ENCODE assay signal across 10 cellular contexts in genomic region chr4:164876680-164877324, GRCh38. TPM values are rescaled to one million over a fixed set of nuclear protein-coding genes. Genes with fewer than 3 reads are reported as not detected.
A peak's percentile ranks its signal among the peaks of the same experiment; 100 is the strongest.
DNase-seq lines count a peak whose midpoint lies in the region; ATAC-seq and TF ChIP-seq lines count a peak whose summit lies in the region.
"Had no signal": no experiment of that assay in that cellular context is flagged by ENCODE, and none has a peak within 500 bp of the region (broad histone marks: within the 10 kb centered on the region; RNA-seq: fewer than 3 reads in every experiment).

TSS of gene APELA (plus strand) at chr4:164877178. CDS start at chr4:164877332, 154 bp downstream.

- no peak within 1 kb of the TSS for H3K9ac ChIP-seq in BLaER1 treated with 17β-estradiol and CSF1 and Interleukin-3, amounts not matched to agents 10 nM and 100 nM

- peaks cover 20% of the 10 kb centered on the region for H3K27me3 Mint-ChIP-seq in activated naive CD8-positive, alpha-beta T cell treated with anti-CD3 and anti-CD28 coated beads for 36 hours

- peaks cover 15 to 19% (median 17%) of the 10 kb centered on the region in 10 experiments for H3K4me1 ChIP-seq in BLaER1 treated with 17β-estradiol and CSF1 and Interleukin-3, amounts not matched to agents 10 nM and 100 nM
- H3K4me1 ChIP-seq in ectodermal cell (ENCODE audit: control insufficient read depth, insufficient read depth, low read length) = peaks cover 13% of the 10 kb centered on the region

- no peaks in the 10 kb centered on the region for H3K27me3 ChIP-seq in BLaER1 treated with 17β-estradiol and CSF1 and Interleukin-3, amounts not matched to agents 10 nM and 100 nM
- H3K27me3 ChIP-seq in ectodermal cell (ENCODE audit: control insufficient read depth, insufficient read depth, low read length, poor library complexity, severe bottlenecking) = no peaks in the 10 kb centered on the region

- H3K4me1 Mint-ChIP-seq in activated naive CD8-positive, alpha-beta T cell treated with anti-CD3 and anti-CD28 coated beads for 36 hours = peaks cover 4% of the 10 kb centered on the region

- no peaks in the 10 kb centered on the region for H3K36me3 ChIP-seq in BLaER1 treated with 17β-estradiol and CSF1 and Interleukin-3, amounts not matched to agents 10 nM and 100 nM
- H3K36me3 ChIP-seq in ectodermal cell (ENCODE audit: control insufficient read depth, insufficient read depth, low read length) = no peaks in the 10 kb centered on the region

- H3K4me3 ChIP-seq in BLaER1 treated with 17β-estradiol and CSF1 and Interleukin-3, amounts not matched to agents 10 nM and 100 nM = no peak within 1 kb of the TSS
- H3K4me3 ChIP-seq in ectodermal cell (ENCODE audit: insufficient read depth, low read depth, low read length) = peak within 1 kb of the TSS; percentile 34

- no peaks in the 10 kb centered on the region for H4K20me1 ChIP-seq in BLaER1 treated with 17β-estradiol and CSF1 and Interleukin-3, amounts not matched to agents 10 nM and 100 nM

- H3K27ac ChIP-seq in BLaER1 treated with 17β-estradiol and CSF1 and Interleukin-3, amounts not matched to agents 10 nM and 100 nM = peak within 1 kb of the TSS in 5 of 11 experiments; percentile 1 to 44 (median 33); a peak in 5 of 22 replicates
- H3K27ac ChIP-seq in ectodermal cell (ENCODE audit: insufficient read depth, low read depth, low read length, poor library complexity, severe bottlenecking) = peak within 1 kb of the TSS; percentile 19

- DNase-seq in activated naive CD8-positive, alpha-beta T cell treated with anti-CD3 and anti-CD28 coated beads for 36 hours = no peak
- DNase-seq in pons (ENCODE audit: low spot score) (no peak), erythroblast (lab: John Stamatoyannopoulos, UW) (no peak), mesenteric fat pad (ENCODE audit: low spot score) (no peak)
- DNase-seq: C1 segment of cervical spinal cord, nucleus accumbens had no signal

- ATAC-seq in GM19463 (IDR thresholded peaks at IDR 0.05; ENCODE audit: unreplicated experiment) (peak; percentile 99), HG03135 (IDR thresholded peaks at IDR 0.05; ENCODE audit: unreplicated experiment) (peak; percentile 100)

- H3K4me2 ChIP-seq in BLaER1 treated with 17β-estradiol and CSF1 and Interleukin-3, amounts not matched to agents 10 nM and 100 nM = peak within 1 kb of the TSS; percentile 37 to 73 (median 62)

- H3K4me3 Mint-ChIP-seq in activated naive CD8-positive, alpha-beta T cell treated with anti-CD3 and anti-CD28 coated beads for 36 hours = no peak within 1 kb of the TSS

- TF ChIP-seq POLR2A in erythroblast (IDR thresholded peaks at IDR 0.05; ENCODE audit: low read length) = no peak

- H3K9me3 Mint-ChIP-seq in activated naive CD8-positive, alpha-beta T cell treated with anti-CD3 and anti-CD28 coated beads for 36 hours = no peaks in the 10 kb centered on the region

- no peaks in the 10 kb centered on the region for H3K36me3 Mint-ChIP-seq in activated naive CD8-positive, alpha-beta T cell treated with anti-CD3 and anti-CD28 coated beads for 36 hours

- WGBS in ectodermal cell, 2 experiments = 7 to 9% methylated on average over 6 to 7 of the region's 7 CpGs

- no peak within 1 kb of the TSS for H3K27ac Mint-ChIP-seq in activated naive CD8-positive, alpha-beta T cell treated with anti-CD3 and anti-CD28 coated beads for 36 hours

- H3K9me3 ChIP-seq in BLaER1 treated with 17β-estradiol and CSF1 and Interleukin-3, amounts not matched to agents 10 nM and 100 nM (replicated peaks in 1 of 11) = peaks cover 0 to 3% (median 0%) of the 10 kb centered on the region in 11 experiments; a peak in 2 of 22 replicates
- H3K9me3 ChIP-seq in ectodermal cell (ENCODE audit: control insufficient read depth, low read length) = no peaks in the 10 kb centered on the region

RNA-seq across cellular contexts. Expression of gene APELA, which starts in this region (rescaled TPM):
- polyA plus RNA-seq in ectodermal cell (2013, experiment 1 of 4) = 13.7 TPM
- polyA plus RNA-seq in ectodermal cell (2013, experiment 2 of 4) = 9.8 TPM
- 9.0 TPM for polyA plus RNA-seq in ectodermal cell (2013, experiment 3 of 4)
- 7.5 TPM for polyA plus RNA-seq in ectodermal cell (2013, experiment 4 of 4)
- not detected for total RNA-seq in activated naive CD8-positive, alpha-beta T cell treated with anti-CD3 and anti-CD28 coated beads for 36 hours
- not detected for total RNA-seq in mesenteric fat pad
